2 cellular contexts compared by ENCODE assay signal in genomic region chr10:77984986-77985385, GRCh38.
TF ChIP-seq lines count a peak whose summit lies in the region.

No MANE protein-coding gene starts in this region.

TF ChIP-seq in SK-N-SH, 30 proteins besides CTCF, POLR2A, EP300 and RAD21 (continued from another document):
- TF ChIP-seq ZBTB33 (IDR thresholded peaks at IDR 0.05; ENCODE audit: borderline replicate concordance, low read depth) (no peak), RXRA (IDR thresholded peaks at IDR 0.05; ENCODE audit: borderline replicate concordance, low read depth) (no peak), MXI1 (IDR thresholded peaks at IDR 0.05; ENCODE audit: low read depth, low read length) (no peak), GATA2 (CRISPR knock-in tag; IDR thresholded peaks at IDR 0.05) (no peak), JUND (IDR thresholded peaks at IDR 0.05) (no peak), REST (IDR thresholded peaks at IDR 0.05; ENCODE audit: low read depth, low read length) (no peak)

TF ChIP-seq in SK-N-SH treated with all-trans-retinoic acid at 6 μM for 48 hours, 23 proteins besides CTCF, POLR2A, EP300 and RAD21 (continued from another document):
- TF ChIP-seq POU6F1 (CRISPR knock-in tag; IDR thresholded peaks at IDR 0.05; ENCODE audit: borderline replicate concordance, low read depth) (no peak), TCF4 (CRISPR knock-in tag; IDR thresholded peaks at IDR 0.05; ENCODE audit: borderline replicate concordance) (no peak), ZFP30 (CRISPR knock-in tag; IDR thresholded peaks at IDR 0.05) (no peak), CREB5 (CRISPR knock-in tag; IDR thresholded peaks at IDR 0.05; ENCODE audit: low read depth) (no peak), BACH2 (CRISPR knock-in tag; IDR thresholded peaks at IDR 0.05; ENCODE audit: borderline replicate concordance) (no peak), ISL1 (CRISPR knock-in tag; IDR thresholded peaks at IDR 0.05) (no peak), GLIS3 (CRISPR knock-in tag; IDR thresholded peaks at IDR 0.05) (no peak), SNAI2 (CRISPR knock-in tag; IDR thresholded peaks at IDR 0.05) (no peak), PATZ1 (CRISPR knock-in tag; IDR thresholded peaks at IDR 0.05; ENCODE audit: borderline replicate concordance) (no peak), OSR1 (CRISPR knock-in tag; IDR thresholded peaks at IDR 0.05) (no peak)
